ENCODE assay signal across 9 cellular contexts in the genomic region with DNA sequence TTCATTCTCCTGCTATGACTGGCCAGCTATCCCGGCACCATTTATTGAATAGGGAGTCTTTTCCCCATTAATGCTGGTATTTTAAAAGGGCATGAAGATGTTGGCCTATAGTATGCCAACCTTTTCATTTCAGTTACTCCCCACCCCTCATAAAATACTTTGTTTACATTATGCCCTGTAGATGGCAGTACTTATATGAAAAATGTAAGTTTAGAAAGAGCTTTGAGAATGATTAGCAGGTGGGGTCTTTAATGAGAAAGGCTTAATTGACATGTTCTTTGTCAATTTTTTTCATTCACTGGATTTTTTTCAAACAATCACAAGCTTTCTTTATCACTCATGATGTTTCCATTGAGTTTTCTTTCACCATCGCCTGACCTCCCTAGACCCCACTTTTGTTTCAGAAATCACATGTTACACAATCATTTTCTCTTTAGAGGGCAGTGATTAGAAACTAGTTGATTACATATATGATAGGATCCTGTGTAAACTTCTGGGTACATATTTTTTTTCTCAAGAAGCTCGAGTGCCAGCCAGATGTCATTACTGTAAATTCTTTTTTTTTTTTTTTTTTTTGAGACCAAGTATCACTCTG.
DNase-seq lines count a peak whose midpoint lies in the region; ATAC-seq, FAIRE-seq and TF ChIP-seq lines count a peak whose summit lies in the region.
"Had no signal": no experiment of that assay in that cellular context is flagged by ENCODE, and none has a peak within 500 bp of the region (broad histone marks: within the 10 kb centered on the region; RNA-seq: fewer than 3 reads in every experiment).

No MANE protein-coding gene starts in this region.

- H3K36me3 ChIP-seq in GM23338 (ENCODE audit: insufficient read depth) (no peaks in the 10 kb centered on the region), Peyer's patch (no peaks in the 10 kb centered on the region)
- H3K36me3 ChIP-seq: HAP-1 had no signal

- H3K9me3 ChIP-seq in Peyer's patch = no peaks in the 10 kb centered on the region
- H3K9me3 ChIP-seq: HAP-1 had no signal

- no peak overlapping the region for H2AFZ ChIP-seq in GM23338

- no peaks in the 10 kb centered on the region for H3K4me1 ChIP-seq in GM23338 (ENCODE audit: insufficient read depth)
- no peaks in the 10 kb centered on the region for H3K4me1 ChIP-seq in Peyer's patch

- CTCF ChIA-PET in activated CD4-positive, alpha-beta T cell treated with anti-CD3 and anti-CD28 coated beads, Interleukin-2, amount 10 ng/mL, durations not matched to agents 7 days and 5 days (lab: Charles Lee) = interaction anchor here (0.5 to 2.8 kb wide), 17 partner anchors 11 to 332 kb away, joined by 3 to 7 read pairs (median 4); a partner anchor contains a TSS

- H3K4me3 ChIP-seq in GM23338 = no peak overlapping the region
- H3K4me3 ChIP-seq in Peyer's patch = no peak overlapping the region
- H3K4me3 ChIP-seq: HAP-1 had no signal

- H3K9me3 Mint-ChIP-seq in GM23338 (no peaks in the 10 kb centered on the region), nephron progenitor cell (no peaks in the 10 kb centered on the region)
- no peaks in the 10 kb centered on the region for H3K9me3 Mint-ChIP-seq in activated CD4-positive, alpha-beta T cell treated with anti-CD3 and anti-CD28 coated beads, Interleukin-2, amount 10 ng/mL, durations not matched to agents 7 days and 5 days

- H3K36me3 Mint-ChIP-seq in GM23338 (ENCODE audit: low read depth) = no peaks in the 10 kb centered on the region
- peaks cover 10% of the 10 kb centered on the region for H3K36me3 Mint-ChIP-seq in nephron progenitor cell (ENCODE audit: low read depth)
- peaks cover 7% of the 10 kb centered on the region for H3K36me3 Mint-ChIP-seq in activated CD4-positive, alpha-beta T cell treated with anti-CD3 and anti-CD28 coated beads, Interleukin-2, amount 10 ng/mL, durations not matched to agents 7 days and 5 days (ENCODE audit: low read depth)

- H3K27me3 Mint-ChIP-seq in GM23338 (ENCODE audit: insufficient read depth, low read depth, poor library complexity) = peaks cover 6% of the 10 kb centered on the region
- no peaks in the 10 kb centered on the region for H3K27me3 Mint-ChIP-seq in nephron progenitor cell (ENCODE audit: low read depth, poor library complexity)
- no peaks in the 10 kb centered on the region for H3K27me3 Mint-ChIP-seq in activated CD4-positive, alpha-beta T cell treated with anti-CD3 and anti-CD28 coated beads, Interleukin-2, amount 10 ng/mL, durations not matched to agents 7 days and 5 days

- H3K4me3 Mint-ChIP-seq in GM23338 (no peak overlapping the region), nephron progenitor cell (no peak overlapping the region)
- no peak overlapping the region for H3K4me3 Mint-ChIP-seq in activated CD4-positive, alpha-beta T cell treated with anti-CD3 and anti-CD28 coated beads, Interleukin-2, amount 10 ng/mL, durations not matched to agents 7 days and 5 days

- H4K20me1 ChIP-seq in GM23338 (replicated peaks; ENCODE audit: insufficient read depth) = 0 out of 2 replicates have a peak, but pooled peaks cover 6% of the 10 kb centered on the region

- H3K27me3 ChIP-seq in GM23338 (ENCODE audit: insufficient read depth) (no peaks in the 10 kb centered on the region), Peyer's patch (no peaks in the 10 kb centered on the region)

- H3K27ac Mint-ChIP-seq in GM23338 = no peak overlapping the region
- H3K27ac Mint-ChIP-seq in nephron progenitor cell = no peak overlapping the region
- H3K27ac Mint-ChIP-seq in activated CD4-positive, alpha-beta T cell treated with anti-CD3 and anti-CD28 coated beads, Interleukin-2, amount 10 ng/mL, durations not matched to agents 7 days and 5 days = no peak overlapping the region

- H3F3A ChIP-seq in GM23338 (replicated peaks; ENCODE audit: low read depth) = no peaks in the 10 kb centered on the region

- no peak overlapping the region for H3K4me2 ChIP-seq in GM23338

- peak; percentile 43 for DNase-seq in CD1c-positive myeloid dendritic cell (ENCODE audit: extremely low spot score)
- peak; percentile 21 for DNase-seq in GM23338 (ENCODE audit: low spot score)
- no peak for DNase-seq in Peyer's patch
- peak; percentile 7 for DNase-seq in globus pallidus (ENCODE audit: low spot score)
- DNase-seq in nephron progenitor cell = no peak
- DNase-seq in activated CD4-positive, alpha-beta T cell treated with anti-CD3 and anti-CD28 coated beads, Interleukin-2, amount 10 ng/mL, durations not matched to agents 7 days and 5 days = no peak
- no peak for DNase-seq in frontal cortex (ENCODE audit: low spot score in 2 of 2)

- H3K79me2 ChIP-seq in GM23338 (replicated peaks; ENCODE audit: insufficient read depth) = no peaks in the 10 kb centered on the region; the same call in 1 of the 2 replicates

- H3K9me2 ChIP-seq in GM23338 (ENCODE audit: insufficient read depth) = no peaks in the 10 kb centered on the region

- peak in 1 of 2 experiments; percentile 53; a peak in 3 of 4 replicates for TF ChIP-seq CTCF in GM23338 (conservative IDR thresholded peaks at IDR 0.05; ENCODE audit: low read depth in 2 of 2)
- peak in 5 of 6 experiments; percentile 16 to 55 (median 45) for TF ChIP-seq CTCF in Peyer's patch (IDR thresholded peaks at IDR 0.05)
- no peak for TF ChIP-seq CTCF in nephron progenitor cell (IDR thresholded peaks at IDR 0.05)

- H3K4me1 Mint-ChIP-seq in GM23338 = 0 out of 3 replicates have a peak, but pooled peaks cover 2% of the 10 kb centered on the region
- no peaks in the 10 kb centered on the region for H3K4me1 Mint-ChIP-seq in nephron progenitor cell
- H3K4me1 Mint-ChIP-seq in activated CD4-positive, alpha-beta T cell treated with anti-CD3 and anti-CD28 coated beads, Interleukin-2, amount 10 ng/mL, durations not matched to agents 7 days and 5 days = peaks cover 21% of the 10 kb centered on the region

- no peak for FAIRE-seq in frontal cortex (lab: Jason Lieb, UNC)

- ATAC-seq in GM23338 (no peak), HG02840 (IDR thresholded peaks at IDR 0.05; ENCODE audit: low FRiP score, unreplicated experiment) (no peak)

- POLR2A ChIA-PET in activated CD4-positive, alpha-beta T cell treated with anti-CD3 and anti-CD28 coated beads, Interleukin-2, amount 10 ng/mL, durations not matched to agents 7 days and 5 days (lab: Charles Lee) = interaction anchor here (0.6 kb wide), 1 partner anchor 377 kb away, joined by 10 read pairs; no protein-coding TSS in a partner anchor

- TF ChIP-seq POLR2A in Peyer's patch (IDR thresholded peaks at IDR 0.05) = no peak

- H3K27ac ChIP-seq in GM23338 (ENCODE audit: low read depth) (no peak overlapping the region), Peyer's patch (no peak overlapping the region)

TF ChIP-seq in GM23338, 12 proteins besides CTCF, POLR2A, EP300 and RAD21 (continues in another document):
- no peak for TF ChIP-seq ZNF114 (CRISPR knock-in tag; IDR thresholded peaks at IDR 0.05)
- no peak for TF ChIP-seq POLR2AphosphoS5 (IDR thresholded peaks at IDR 0.05; ENCODE audit: low read depth)
- TF ChIP-seq, protein P1, sequence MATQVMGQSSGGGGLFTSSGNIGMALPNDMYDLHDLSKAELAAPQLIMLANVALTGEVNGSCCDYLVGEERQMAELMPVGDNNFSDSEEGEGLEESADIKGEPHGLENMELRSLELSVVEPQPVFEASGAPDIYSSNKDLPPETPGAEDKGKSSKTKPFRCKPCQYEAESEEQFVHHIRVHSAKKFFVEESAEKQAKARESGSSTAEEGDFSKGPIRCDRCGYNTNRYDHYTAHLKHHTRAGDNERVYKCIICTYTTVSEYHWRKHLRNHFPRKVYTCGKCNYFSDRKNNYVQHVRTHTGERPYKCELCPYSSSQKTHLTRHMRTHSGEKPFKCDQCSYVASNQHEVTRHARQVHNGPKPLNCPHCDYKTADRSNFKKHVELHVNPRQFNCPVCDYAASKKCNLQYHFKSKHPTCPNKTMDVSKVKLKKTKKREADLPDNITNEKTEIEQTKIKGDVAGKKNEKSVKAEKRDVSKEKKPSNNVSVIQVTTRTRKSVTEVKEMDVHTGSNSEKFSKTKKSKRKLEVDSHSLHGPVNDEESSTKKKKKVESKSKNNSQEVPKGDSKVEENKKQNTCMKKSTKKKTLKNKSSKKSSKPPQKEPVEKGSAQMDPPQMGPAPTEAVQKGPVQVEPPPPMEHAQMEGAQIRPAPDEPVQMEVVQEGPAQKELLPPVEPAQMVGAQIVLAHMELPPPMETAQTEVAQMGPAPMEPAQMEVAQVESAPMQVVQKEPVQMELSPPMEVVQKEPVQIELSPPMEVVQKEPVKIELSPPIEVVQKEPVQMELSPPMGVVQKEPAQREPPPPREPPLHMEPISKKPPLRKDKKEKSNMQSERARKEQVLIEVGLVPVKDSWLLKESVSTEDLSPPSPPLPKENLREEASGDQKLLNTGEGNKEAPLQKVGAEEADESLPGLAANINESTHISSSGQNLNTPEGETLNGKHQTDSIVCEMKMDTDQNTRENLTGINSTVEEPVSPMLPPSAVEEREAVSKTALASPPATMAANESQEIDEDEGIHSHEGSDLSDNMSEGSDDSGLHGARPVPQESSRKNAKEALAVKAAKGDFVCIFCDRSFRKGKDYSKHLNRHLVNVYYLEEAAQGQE (IDR thresholded peaks at IDR 0.05; ENCODE audit: unreplicated experiment) = no peak
- TF ChIP-seq STAT1 (IDR thresholded peaks at IDR 0.05; ENCODE audit: unreplicated experiment) = no peak
- TF ChIP-seq JUNB (IDR thresholded peaks at IDR 0.05; ENCODE audit: unreplicated experiment) = no peak

Comparison
In these comparisons a context has a peak if more than half of its experiments do, and no peak if none do; other contexts are left out.
1. DNase-seq: peak in CD1c-positive myeloid dendritic cell (single experiment), GM23338 (single experiment) and globus pallidus (single experiment); none in Peyer's patch (0 of 3), nephron progenitor cell (single experiment), activated CD4-positive, alpha-beta T cell treated with anti-CD3 and anti-CD28 coated beads, Interleukin-2, amount 10 ng/mL, durations not matched to agents 7 days and 5 days (single experiment) and frontal cortex (0 of 2).